Comparison of ENCODE assay signal across 17 cellular contexts in genomic region chr18:45198526-45198925, GRCh38.
"Had no signal": no experiment of that assay in that cellular context is flagged by ENCODE, and none has a peak within 500 bp of the region (broad histone marks: within the 10 kb centered on the region; RNA-seq: fewer than 3 reads in every experiment).

No MANE protein-coding gene starts in this region.

- DNase-seq: effector memory CD4-positive, alpha-beta T cell; gastrocnemius medialis; heart right ventricle; hypothalamus; kidney glomerular epithelial cell; mesendoderm; naive B cell; posterior cingulate gyrus; right cardiac atrium; stimulated activated CD4-positive, alpha-beta T cell treated with anti-CD3 and anti-CD28 coated beads, Interleukin-2, amount 100 ng/mL, for 48 hours; stimulated activated naive CD8-positive, alpha-beta T cell treated with anti-CD3 and anti-CD28 coated beads, Interleukin-15, Interleukin-2, amounts not matched to agents 100 U/mL and 50 U/mL, for 24 hours; thyroid gland had no signal

- H3K9me3 Mint-ChIP-seq: naive B cell had no signal

- ATAC-seq: esophagus mucosa; gastrocnemius medialis; heart right ventricle; right cardiac atrium; stimulated activated naive CD8-positive, alpha-beta T cell treated with anti-CD3 and anti-CD28 coated beads, Interleukin-15, Interleukin-2, amounts not matched to agents 100 U/mL and 50 U/mL, for 24 hours had no signal

- H3K27ac Mint-ChIP-seq: naive B cell, type B pancreatic cell had no signal

- H3K36me3 Mint-ChIP-seq: naive B cell, type B pancreatic cell had no signal

- FAIRE-seq: endometrium, islet of Langerhans, urothelium cell line had no signal

- H3K4me3 Mint-ChIP-seq: naive B cell, type B pancreatic cell had no signal

- H3K27me3 Mint-ChIP-seq: type B pancreatic cell had no signal

- H3K4me1 Mint-ChIP-seq: naive B cell had no signal
